Comparison of ENCODE assay signal across 1 cellular context in the genomic region with DNA sequence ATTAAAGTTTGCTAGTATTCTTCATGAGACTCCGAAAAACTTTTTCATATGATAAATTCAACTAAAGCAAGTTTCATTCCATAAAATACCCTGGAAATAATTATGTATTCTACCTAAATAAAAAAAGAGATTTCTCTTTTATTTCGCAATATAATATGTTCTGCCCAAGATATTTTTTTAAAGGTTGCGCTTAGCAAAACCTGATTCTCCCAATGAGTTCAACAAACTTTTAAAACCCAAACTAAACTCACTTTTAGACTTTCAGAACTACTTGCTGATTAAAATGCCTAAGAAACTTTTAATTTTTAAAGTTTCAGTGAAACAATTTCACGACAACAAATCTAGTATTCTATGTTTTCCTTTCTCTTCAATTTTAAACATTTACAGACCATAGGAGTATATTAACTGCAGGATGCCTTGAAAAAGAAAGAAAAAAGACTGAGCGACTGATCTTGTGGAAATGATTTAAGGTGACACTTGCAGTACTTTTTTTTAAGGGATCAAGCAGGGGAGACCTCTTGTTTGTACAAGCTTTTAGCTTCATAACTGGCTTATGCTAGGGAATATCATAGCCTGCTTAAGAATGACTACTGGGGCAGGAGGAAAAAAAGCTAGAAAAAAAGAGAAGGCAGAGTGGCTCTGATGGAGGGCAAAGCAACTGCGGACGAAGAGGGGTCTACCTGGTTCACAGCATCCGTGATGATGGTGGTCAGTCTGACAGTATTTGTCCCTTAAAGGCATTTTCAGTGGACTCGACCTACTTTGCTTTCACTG.
TF ChIP-seq lines count a peak whose summit lies in the region.

No MANE protein-coding gene starts in this region.

TF ChIP-seq in endothelial cell of umbilical vein, 7 proteins besides CTCF, POLR2A, EP300 and RAD21 (continued from another document):
- TF ChIP-seq EZH2 (IDR thresholded peaks at IDR 0.05; ENCODE audit: borderline replicate concordance, low read depth, low read length, severe bottlenecking): no peak
TF ChIP-seq in endothelial cell of umbilical vein: peak in this region for 0.
